Comparison of ENCODE assay signal across 24 cellular contexts in genomic region chr14:25102788-25103187, GRCh38. TPM values are rescaled to one million over a fixed set of nuclear protein-coding genes. Genes with fewer than 3 reads are reported as not detected.
"Had no signal": no experiment of that assay in that cellular context is flagged by ENCODE, and none has a peak within 500 bp of the region (broad histone marks: within the 10 kb centered on the region; RNA-seq: fewer than 3 reads in every experiment).

No MANE protein-coding gene starts in this region.

- H3K27me3 ChIP-seq: adrenal gland, Peyer's patch, SJCRH30 had no signal

- H3K9me3 ChIP-seq: adrenal gland, Peyer's patch, SK-N-SH had no signal

- H3K27ac ChIP-seq: adrenal gland, Peyer's patch, RWPE1, SJCRH30 had no signal

- H3K4me1 ChIP-seq: adrenal gland, Peyer's patch, SJCRH30 had no signal

- DNase-seq: activated CD4-positive, alpha-beta T cell treated with anti-CD3 and anti-CD28 coated beads for 4 hours; activated CD8-positive, alpha-beta memory T cell treated with anti-CD3 and anti-CD28 coated beads, Interleukin-2, amount 50 U/mL, for 4 hours; activated CD8-positive, alpha-beta T cell treated with anti-CD3 and anti-CD28 coated beads for 36 hours; activated naive CD4-positive, alpha-beta T cell treated with anti-CD3 and anti-CD28 coated beads, Interleukin-2, amount 50 U/mL, for 16 hours; activated naive CD8-positive, alpha-beta T cell treated with anti-CD3 and anti-CD28 coated beads, Interleukin-2, amount 10 ng/mL, durations not matched to agents 7 days and 5 days; activated T-cell treated with anti-CD3 and anti-CD28 coated beads, Interleukin-2, amount 50 U/mL, for 72 hours; adrenal gland; anterior cingulate cortex; caudate nucleus; Karpas-422; NCI-H1092 treated with DMSO at 0.1 percent for 48 hours; NCI-H1417 treated with DMSO at 0.1 percent for 48 hours; NCI-H1694; NCI-H2081; NCI-H510A treated with DMSO at 0.1 percent for 48 hours; Peyer's patch; Right ventricle myocardium superior; SJCRH30; SK-N-SH; T-helper 1 cell had no signal

- H3K36me3 ChIP-seq: adrenal gland, Peyer's patch, SJCRH30 had no signal

- H3K4me3 ChIP-seq: adrenal gland, Peyer's patch, SJCRH30 had no signal

- ATAC-seq: activated CD4-positive, CD25-positive, alpha-beta regulatory T cell treated with anti-CD3 and anti-CD28 coated beads, Interleukin-2, amount 50 U/mL, for 24 hours; activated CD8-positive, alpha-beta T cell treated with anti-CD3 and anti-CD28 coated beads for 36 hours; activated T-cell treated with anti-CD3 and anti-CD28 coated beads, Interleukin-2, amount 50 U/mL, for 72 hours had no signal

RNA-seq across cellular contexts. Expression of gene STXBP6, which starts 52.8 kb away (rescaled TPM):
- total RNA-seq: activated CD8-positive, alpha-beta T cell treated with anti-CD3 and anti-CD28 coated beads for 36 hours; activated naive CD8-positive, alpha-beta T cell treated with anti-CD3 and anti-CD28 coated beads, Interleukin-2, amount 10 ng/mL, durations not matched to agents 7 days and 5 days; activated T-cell treated with anti-CD3 and anti-CD28 coated beads, Interleukin-2, amount 50 U/mL, for 72 hours; activated T-helper 2 cell treated with anti-CD3 and anti-CD28 coated beads, Interferon-gamma antibody, Interleukin-2, Interleukin-4, amounts not matched to agents 10 μg/mL and 5 μg/mL and 100 μg/mL, durations not matched to agents 14 hours and 24 hours and 36 hours; T-helper 2 cell treated with Interferon-gamma antibody and Interleukin-4, amounts not matched to agents 100 ng/mL and 5 ng/mL, for 36 hours had no signal
